In genomic region chr13:90968510-90968909, GRCh38 we compare ENCODE assay signal across 9 cellular contexts.
DNase-seq lines count a peak whose midpoint lies in the region; ATAC-seq, FAIRE-seq and TF ChIP-seq lines count a peak whose summit lies in the region.
"Had no signal": no experiment of that assay in that cellular context is flagged by ENCODE, and none has a peak within 500 bp of the region (broad histone marks: within the 10 kb centered on the region; RNA-seq: fewer than 3 reads in every experiment).

No MANE protein-coding gene starts in this region.

- ATAC-seq in HepG2: peak; percentile 75
- ATAC-seq in HG03439 (IDR thresholded peaks at IDR 0.05; ENCODE audit: unreplicated experiment): no peak
- no peak for ATAC-seq in HG03108 (IDR thresholded peaks at IDR 0.05; ENCODE audit: unreplicated experiment)
- no peak for ATAC-seq in GM21528 (IDR thresholded peaks at IDR 0.05; ENCODE audit: low FRiP score, unreplicated experiment)
- ATAC-seq: sciatic nerve had no signal

- no peaks in the 10 kb centered on the region for H3K79me2 ChIP-seq in HepG2 (ENCODE audit: insufficient read depth, low read length)

- no peaks in the 10 kb centered on the region for H3K27me3 ChIP-seq in HepG2 (ENCODE audit: control insufficient read depth in 1 of 2, insufficient read depth in 2 of 2, low read length in 2 of 2)

- H3K4me3 ChIP-seq in HepG2 (replicated peaks in 1 of 3; ENCODE audit: insufficient read depth in 1 of 3, low read depth in 2 of 3, low read length in 3 of 3): no peak overlapping the region

- H3K4me2 ChIP-seq in HepG2 (ENCODE audit: low read depth, low read length): no peak overlapping the region

- TF ChIP-seq POLR2A in HepG2 (IDR thresholded peaks at IDR 0.05; ENCODE audit: insufficient read depth in 1 of 2, low read depth in 2 of 2, low read length in 2 of 2): no peak

- no peak for TF ChIP-seq CTCF in HepG2 (CRISPR knock-in tag; IDR thresholded peaks at IDR 0.05)

- peak; percentile 26 for FAIRE-seq in HepG2 (lab: Jason Lieb, UNC)

- no peaks in the 10 kb centered on the region for H3K4me1 ChIP-seq in HepG2 (ENCODE audit: insufficient read depth, low read length)

- H3K36me3 ChIP-seq in HepG2 (replicated peaks in 1 of 2; ENCODE audit: control insufficient read depth in 1 of 2, insufficient read depth in 2 of 2, low read length in 2 of 2): no peaks in the 10 kb centered on the region

- no peak for TF ChIP-seq RAD21 in HepG2 (CRISPR knock-in tag; IDR thresholded peaks at IDR 0.05)

- DNase-seq in ELF-1 (ENCODE audit: low read depth, low spot score) (peak; percentile 43), HT-29 (ENCODE audit: low spot score) (peak; percentile 58), SW480 (ENCODE audit: low spot score) (peak; percentile 26), HepG2 (ENCODE audit: low spot score) (peak; percentile 2)
- no peak for DNase-seq in stimulated activated naive CD4-positive, alpha-beta T cell treated with Interleukin-2 at 50 U/mL for 16 hours (lab: John Stamatoyannopoulos, UW)

- in situ Hi-C loops in HepG2 (cut with HindIII; ENCODE audit: extremely low pct_ligation_motif_present, low pct_unique_long_range_greater_than_20kb): no loop called here

- no peak overlapping the region for H3K9ac ChIP-seq in HepG2 (ENCODE audit: insufficient read depth, low read depth, low read length)

- no peak overlapping the region for H2AFZ ChIP-seq in HepG2 (ENCODE audit: low read length)

- H3K27ac ChIP-seq in HepG2 (ENCODE audit: extremely low read length, insufficient read depth, low read length): no peak overlapping the region

- BruUV-seq in HepG2 (replicated peaks; lab: Mats Ljungman, UMichigan): no TSS peak

- CTCF ChIA-PET in HepG2 (lab: Yijun Ruan, JAX; ENCODE audit: low intra/inter-chr PET ratio, low total read pairs): no interaction called here

- no peaks in the 10 kb centered on the region for H4K20me1 ChIP-seq in HepG2 (ENCODE audit: insufficient read depth, low read length)

- intact Hi-C loops in HepG2 (cut with micrococcal nuclease; ENCODE audit: unreplicated experiment): no loop called here

- no peaks in the 10 kb centered on the region for H3K9me3 ChIP-seq in HepG2 (ENCODE audit: low read length)

- POLR2A ChIA-PET in HepG2 (lab: Yijun Ruan, JAX): no interaction called here

- TF ChIP-seq EP300 in HepG2 (IDR thresholded peaks at IDR 0.05; ENCODE audit: low read depth in 2 of 2, low read length in 2 of 2) (no peak), HepG2 (CRISPR knock-in tag; IDR thresholded peaks at IDR 0.05; ENCODE audit: borderline replicate concordance) (no peak)

- 32% methylated on average over 1 of the region's 1 CpG for WGBS in HepG2 (ENCODE audit: low lambda C conversion rate)

TF ChIP-seq in HepG2, 621 proteins besides CTCF, POLR2A, EP300 and RAD21:
- TF ChIP-seq NR0B2 (CRISPR knock-in tag; IDR thresholded peaks at IDR 0.05): no peak
- no peak for TF ChIP-seq HDAC6 (IDR thresholded peaks at IDR 0.05; ENCODE audit: low read depth, low read length)
- peak; percentile 32; the same call in 1 of the 2 replicates for TF ChIP-seq STAG1 (CRISPR knock-in tag; IDR thresholded peaks at IDR 0.05)
- no peak for TF ChIP-seq ZFY (CRISPR knock-in tag; IDR thresholded peaks at IDR 0.05)
- TF ChIP-seq GTF2F1 (IDR thresholded peaks at IDR 0.05; ENCODE audit: low read length): no peak
